In the genomic region with DNA sequence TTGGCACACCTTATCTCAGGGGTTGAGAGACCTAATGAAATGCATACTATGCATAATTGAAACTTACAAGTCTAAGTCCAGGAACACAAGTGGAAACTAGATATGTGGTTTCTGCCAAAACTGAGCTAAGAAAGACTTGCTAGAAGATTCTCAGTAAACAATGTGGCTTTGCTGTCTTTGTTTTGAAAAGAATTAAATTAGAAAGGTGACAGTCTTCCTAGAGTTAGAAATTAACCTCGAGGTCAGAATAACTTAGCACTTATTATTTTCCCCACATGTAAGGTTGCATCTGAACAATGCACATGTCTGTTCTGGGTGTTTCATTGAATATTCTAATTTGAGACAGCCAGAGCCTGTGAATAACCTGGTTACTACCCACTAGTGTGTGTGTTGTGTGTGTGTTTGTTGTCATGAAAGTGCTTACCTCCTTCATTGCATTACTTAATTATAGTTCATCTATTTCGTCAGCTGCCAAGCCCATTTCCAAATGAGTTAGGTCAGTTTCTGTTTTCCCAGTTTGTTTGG, we compare ENCODE assay signal across 13 cellular contexts. TPM values are rescaled to one million over a fixed set of nuclear protein-coding genes. Genes with fewer than 3 reads are reported as not detected.
DNase-seq lines count a peak whose midpoint lies in the region; ATAC-seq, FAIRE-seq and TF ChIP-seq lines count a peak whose summit lies in the region.
"Had no signal": no experiment of that assay in that cellular context is flagged by ENCODE, and none has a peak within 500 bp of the region (broad histone marks: within the 10 kb centered on the region; RNA-seq: fewer than 3 reads in every experiment).

No MANE protein-coding gene starts in this region.

- peaks cover 38% of the 10 kb centered on the region for H3K27me3 Mint-ChIP-seq in activated CD4-positive, alpha-beta memory T cell treated with anti-CD3 and anti-CD28 coated beads, Interleukin-2, amount 10 ng/mL, durations not matched to agents 7 days and 5 days

- H3K36me3 ChIP-seq in BJ (ENCODE audit: control insufficient read depth, insufficient read depth, low read length): no peaks in the 10 kb centered on the region
- H3K36me3 ChIP-seq in K562 (ENCODE audit: control insufficient read depth, insufficient read depth, low read length): no peaks in the 10 kb centered on the region
- no peaks in the 10 kb centered on the region for H3K36me3 ChIP-seq in left lung

- peaks cover 3% of the 10 kb centered on the region; the same call in 1 of the 2 replicates for H3K27me3 ChIP-seq in BJ (ENCODE audit: control insufficient read depth, insufficient read depth, low read length)
- no peaks in the 10 kb centered on the region for H3K27me3 ChIP-seq in K562 (ENCODE audit: control insufficient read depth in 2 of 2, insufficient read depth in 2 of 2, low read length in 2 of 2)
- peaks cover 15 to 26% of the 10 kb centered on the region in 2 donors for H3K27me3 ChIP-seq in left lung

- H3K9me3 Mint-ChIP-seq in activated CD4-positive, alpha-beta memory T cell treated with anti-CD3 and anti-CD28 coated beads, Interleukin-2, amount 10 ng/mL, durations not matched to agents 7 days and 5 days: no peaks in the 10 kb centered on the region
- H3K9me3 Mint-ChIP-seq: activated naive CD4-positive, alpha-beta T cell treated with anti-CD3 and anti-CD28 coated beads, Interleukin-2, amount 50 U/mL, for 72 hours had no signal

- H4K20me1 ChIP-seq in K562 (replicated peaks; ENCODE audit: control insufficient read depth, insufficient read depth, low read length): no peaks in the 10 kb centered on the region

- H3K9ac ChIP-seq in K562 (ENCODE audit: insufficient read depth in 1 of 2, low read depth in 2 of 2, low read length in 2 of 2): peak overlapping the region in 1 of 2 experiments; percentile 70; a peak in 2 of 4 replicates

- in situ Hi-C loops in K562 (cut with MboI): no loop called here

- ATAC-seq in GM19463 (IDR thresholded peaks at IDR 0.05; ENCODE audit: unreplicated experiment) (peak; percentile 48), HG03066 (IDR thresholded peaks at IDR 0.05; ENCODE audit: low read depth, unreplicated experiment) (peak; percentile 59), K562 (peak; percentile 5; the same call in 2 of the 3 replicates), left lung (no peak)
- ATAC-seq: activated naive CD4-positive, alpha-beta T cell treated with anti-CD3 and anti-CD28 coated beads, Interleukin-2, amount 50 U/mL, for 72 hours had no signal

- no peak for FAIRE-seq in K562 (lab: Jason Lieb, UNC)
- FAIRE-seq: HTR-8/SVneo had no signal

- H3K4me3 Mint-ChIP-seq in activated CD4-positive, alpha-beta memory T cell treated with anti-CD3 and anti-CD28 coated beads, Interleukin-2, amount 10 ng/mL, durations not matched to agents 7 days and 5 days: no peak overlapping the region

- CTCF ChIA-PET in BJ (lab: Yijun Ruan, JAX) (interaction anchor here (3.3 kb wide), 1 partner anchor 309 kb away, joined by 10 read pairs; no protein-coding TSS in a partner anchor), K562 (lab: Yijun Ruan, JAX; ENCODE audit: low intra/inter-chr PET ratio) (no interaction called here)
- CTCF ChIA-PET in activated CD4-positive, alpha-beta memory T cell treated with anti-CD3 and anti-CD28 coated beads, Interleukin-2, amount 10 ng/mL, durations not matched to agents 7 days and 5 days (lab: Charles Lee): no interaction called here

- POLR2A ChIA-PET in BJ (lab: Charles Lee): no interaction called here
- POLR2A ChIA-PET in K562 (lab: Yijun Ruan, JAX): interaction anchor here (0.7 kb wide), 1 partner anchor 19 kb away, joined by 3 read pairs; no protein-coding TSS in a partner anchor
- POLR2A ChIA-PET in activated CD4-positive, alpha-beta memory T cell treated with anti-CD3 and anti-CD28 coated beads, Interleukin-2, amount 10 ng/mL, durations not matched to agents 7 days and 5 days (lab: Charles Lee): no interaction called here

- no TSS peak for BruUV-seq in K562 (replicated peaks; lab: Mats Ljungman, UMichigan)

- no peak for TF ChIP-seq POLR2A in K562 (conservative IDR thresholded peaks at IDR 0.05)

- TF ChIP-seq RAD21 in K562 (CRISPR knock-in tag; conservative IDR thresholded peaks at IDR 0.05 in 1 of 2, IDR thresholded peaks at IDR 0.05 in 1 of 2): no peak

- H3K9me3 ChIP-seq in K562 (replicated peaks; ENCODE audit: control insufficient read depth, insufficient read depth, low read depth, low read length) (no peaks in the 10 kb centered on the region), left lung (no peaks in the 10 kb centered on the region)

- TF ChIP-seq EP300 in K562 (IDR thresholded peaks at IDR 0.05; ENCODE audit: low read length): no peak

- DNase-seq in BJ (ENCODE audit: low read depth): no peak
- no peak for DNase-seq in K562 (ENCODE audit: extremely low read depth in 1 of 4, low spot score in 3 of 4)
- no peak for DNase-seq in NK-92 (lab: John Stamatoyannopoulos, UW; ENCODE audit: unreplicated experiment)
- DNase-seq in activated CD4-positive, alpha-beta memory T cell treated with anti-CD3 and anti-CD28 coated beads, Interleukin-2, amount 10 ng/mL, durations not matched to agents 7 days and 5 days: no peak
- DNase-seq in stimulated activated naive CD4-positive, alpha-beta T cell treated with Interleukin-2 at 50 U/mL for 16 hours (lab: John Stamatoyannopoulos, UW): no peak
- DNase-seq in left lung: no peak
- DNase-seq: stimulated activated naive CD4-positive, alpha-beta T cell; T-helper 9 cell had no signal

- peak overlapping the region; percentile 81 for H3K27ac ChIP-seq in K562 (ENCODE audit: extremely low read depth, low read depth, low read length)
- H3K27ac ChIP-seq in left lung: no peak overlapping the region

- H2AFZ ChIP-seq in K562 (ENCODE audit: low read depth, low read length): peak overlapping the region; percentile 97

- H3K27ac Mint-ChIP-seq in activated CD4-positive, alpha-beta memory T cell treated with anti-CD3 and anti-CD28 coated beads, Interleukin-2, amount 10 ng/mL, durations not matched to agents 7 days and 5 days: no peak overlapping the region
- H3K27ac Mint-ChIP-seq: activated naive CD4-positive, alpha-beta T cell treated with anti-CD3 and anti-CD28 coated beads, Interleukin-2, amount 50 U/mL, for 72 hours had no signal

- intact Hi-C loops in K562 (cut with micrococcal nuclease): no loop called here
- intact Hi-C loops in left lung (cut with DNase I): no loop called here

- H3K4me1 Mint-ChIP-seq in activated CD4-positive, alpha-beta memory T cell treated with anti-CD3 and anti-CD28 coated beads, Interleukin-2, amount 10 ng/mL, durations not matched to agents 7 days and 5 days: peaks cover 10% of the 10 kb centered on the region

- H3K4me3 ChIP-seq in BJ (ENCODE audit: low read depth, low read length) (0 out of 2 replicates have a peak overlapping the region, but pooled peaks have one; percentile 4), K562 (peak overlapping the region; percentile 63), left lung (no peak overlapping the region)

- no peaks in the 10 kb centered on the region for H3K36me3 Mint-ChIP-seq in activated CD4-positive, alpha-beta memory T cell treated with anti-CD3 and anti-CD28 coated beads, Interleukin-2, amount 10 ng/mL, durations not matched to agents 7 days and 5 days (ENCODE audit: low read depth)
- H3K36me3 Mint-ChIP-seq: activated naive CD4-positive, alpha-beta T cell treated with anti-CD3 and anti-CD28 coated beads, Interleukin-2, amount 50 U/mL, for 72 hours had no signal

- no peak for TF ChIP-seq CTCF in BJ (IDR thresholded peaks at IDR 0.05; ENCODE audit: insufficient read depth, low read depth, low read length)
- no peak for TF ChIP-seq CTCF in K562 (IDR thresholded peaks at IDR 0.05 in 2 of 3, conservative IDR thresholded peaks at IDR 0.05 in 1 of 3; ENCODE audit: insufficient read depth in 2 of 3, low read depth in 1 of 3, low read length in 3 of 3)
- TF ChIP-seq CTCF in left lung (IDR thresholded peaks at IDR 0.05): no peak

- no peaks in the 10 kb centered on the region for H3K9me1 ChIP-seq in K562 (ENCODE audit: control insufficient read depth, insufficient read depth, low read length)

- WGBS in K562 (ENCODE audit: insufficient coverage, low coverage, missing lambda C conversion rate): 2% methylated on average over 2 of the region's 2 CpGs

- peaks cover 71% of the 10 kb centered on the region for H3K79me2 ChIP-seq in K562 (ENCODE audit: control insufficient read depth, insufficient read depth, low read length)

- H3K4me1 ChIP-seq in K562 (replicated peaks in 1 of 2; ENCODE audit: control insufficient read depth in 2 of 2, insufficient read depth in 2 of 2, low read length in 2 of 2) (peaks cover 5 to 17% of the 10 kb centered on the region in 2 experiments; a peak in 3 of 5 replicates), left lung (peaks cover 3 to 20% of the 10 kb centered on the region in 2 donors)

- H3K4me2 ChIP-seq in K562 (ENCODE audit: insufficient read depth, low read length): peak overlapping the region; percentile 84

RNA-seq across cellular contexts. Expression of a gene that starts 1.5 kb away (rescaled TPM):
- polyA plus RNA-seq in BJ (2011; rRNA removed) (0.40 and 0.48 TPM in 2 replicates), K562 (2011; rRNA removed) (2.7 and 7.2 TPM in 2 replicates), K562 (2014; fragmentation: Illumina TruSeq; extraction: Trizol) (2.3 and 4.5 TPM in 2 replicates), K562 (2014; fragmentation: Nextera tagmentation; extraction: Ambion mirVana) (1 to 10 TPM in 1 of 2 experiments, under 1 TPM in 1; 0.97 to 1.2 TPM), K562 (2014; rRNA removed) (1.5 and 3.1 TPM in 2 replicates)
- 0.28 and 0.72 TPM in 2 replicates for polyA minus RNA-seq in BJ (2011; rRNA and poly(A)+ RNA removed)
- 6.4 and 18.1 TPM in 2 replicates for total RNA-seq in K562 (2011; cell fraction: chromatin; rRNA removed; ENCODE audit: low replicate concordance)
- total RNA-seq in K562 (2011; cell fraction: nucleolus; rRNA removed): 3.8 and 5.1 TPM in 2 replicates
- 12.1 and 22.8 TPM in 2 replicates for total RNA-seq in K562 (2011; cell fraction: nucleoplasm; rRNA removed)
- total RNA-seq in K562 (2014; rRNA removed) (2.5 and 3.9 TPM in 2 replicates), K562 (2014; rRNA removed; fragmentation: Illumina TruSeq; extraction: Trizol) (5.0 and 7.3 TPM in 2 replicates), K562 (2015; rRNA removed; fragmentation: Illumina TruSeq; extraction: Trizol) (2.4 and 2.6 TPM in 2 replicates), K562 (2021) (2.9 and 4.5 TPM in 2 replicates), left lung (1 to 10 TPM in 1 of 2 donors, under 1 TPM in 1; 0.68 to 3.6 TPM)
- polyA plus RNA-seq in K562 (2011; cell fraction: cytosol; rRNA removed): 0.89 and 4.7 TPM in 2 replicates
- 2.5 and 7.7 TPM in 2 replicates for polyA plus RNA-seq in K562 (2011; cell fraction: nucleus; rRNA removed)
- polyA plus RNA-seq in K562 (2012): 1.9 and 2.3 TPM in 2 replicates
- 3.3 and 10.0 TPM in 2 replicates for polyA minus RNA-seq in K562 (2011; rRNA and poly(A)+ RNA removed)
- polyA minus RNA-seq in K562 (2011; cell fraction: cytosol; rRNA and poly(A)+ RNA removed): 1.0 and 3.7 TPM in 2 replicates
- 5.1 and 13.9 TPM in 2 replicates for polyA minus RNA-seq in K562 (2011; cell fraction: nucleus; rRNA and poly(A)+ RNA removed)
- not detected for total RNA-seq in activated CD4-positive, alpha-beta memory T cell treated with anti-CD3 and anti-CD28 coated beads, Interleukin-2, amount 10 ng/mL, durations not matched to agents 7 days and 5 days

RNA-seq across cellular contexts. Expression of a gene that starts 58.2 kb away (rescaled TPM):
- polyA plus RNA-seq in BJ (2011; rRNA removed) (0.13 and 0.49 TPM in 2 replicates), K562 (2011; rRNA removed) (not detected in 2 replicates), K562 (2014; fragmentation: Illumina TruSeq; extraction: Trizol) (not detected in 2 replicates), K562 (2014; fragmentation: Nextera tagmentation; extraction: Ambion mirVana) (under 1 TPM; 0.10 to 0.56 TPM), K562 (2014; rRNA removed) (not detected in 2 replicates)
- not detected in 2 replicates for polyA minus RNA-seq in BJ (2011; rRNA and poly(A)+ RNA removed)
- total RNA-seq in K562 (2011; cell fraction: chromatin; rRNA removed; ENCODE audit: low replicate concordance): 0.39 and 0.62 TPM in 2 replicates
- not detected in 2 replicates for total RNA-seq in K562 (2011; cell fraction: nucleolus; rRNA removed)
- not detected in 2 replicates for total RNA-seq in K562 (2011; cell fraction: nucleoplasm; rRNA removed)
- total RNA-seq in K562 (2014; rRNA removed) (not detected in 2 replicates), K562 (2014; rRNA removed; fragmentation: Illumina TruSeq; extraction: Trizol) (not detected in 2 replicates), K562 (2015; rRNA removed; fragmentation: Illumina TruSeq; extraction: Trizol) (not detected in 2 replicates), K562 (2021) (not detected in 2 replicates), left lung (under 1 TPM in 1 of 2 donors, not detected in 1; 0.92 TPM)
- polyA plus RNA-seq in K562 (2011; cell fraction: cytosol; rRNA removed): not detected in 2 replicates
- polyA plus RNA-seq in K562 (2011; cell fraction: nucleus; rRNA removed): not detected in 2 replicates
- 0.17 and 0.48 TPM in 2 replicates for polyA plus RNA-seq in K562 (2012)
- not detected in 2 replicates for polyA minus RNA-seq in K562 (2011; rRNA and poly(A)+ RNA removed)
- polyA minus RNA-seq in K562 (2011; cell fraction: cytosol; rRNA and poly(A)+ RNA removed): not detected in 2 replicates
- 0.27 and 0.44 TPM in 2 replicates for polyA minus RNA-seq in K562 (2011; cell fraction: nucleus; rRNA and poly(A)+ RNA removed)
- total RNA-seq in activated CD4-positive, alpha-beta memory T cell treated with anti-CD3 and anti-CD28 coated beads, Interleukin-2, amount 10 ng/mL, durations not matched to agents 7 days and 5 days: under 1 TPM; 0.43 to 0.98 TPM
- total RNA-seq: activated naive CD4-positive, alpha-beta T cell treated with anti-CD3 and anti-CD28 coated beads, Interleukin-2, amount 50 U/mL, for 72 hours had no signal
- polyA plus RNA-seq: right cardiac atrium had no signal

Comparison
In these comparisons a context has a peak if more than half of its experiments do, and no peak if none do; other contexts are left out.
1. H3K4me3 ChIP-seq: peak in BJ (single experiment) and K562 (single experiment); none in left lung (0 of 2).